ENCODE assay signal across 8 cellular contexts in genomic region chr12:98644433-98644711, GRCh38. TPM values are rescaled to one million over a fixed set of nuclear protein-coding genes. Genes with fewer than 3 reads are reported as not detected.
DNase-seq lines count a peak whose midpoint lies in the region; ATAC-seq, FAIRE-seq and TF ChIP-seq lines count a peak whose summit lies in the region.

No MANE protein-coding gene starts in this region.

- H2AFZ ChIP-seq in SU-DHL-6 (ENCODE audit: low read depth, low read length, severe bottlenecking) = peak overlapping the region; percentile 80
- peak overlapping the region; percentile 79 for H2AFZ ChIP-seq in fibroblast of lung (ENCODE audit: low read length)

- 1% methylated on average over 20 of the region's 20 CpGs for WGBS in pancreas, 2 donors

- peak; percentile 70 for DNase-seq in BE2C
- DNase-seq in fibroblast of lung (ENCODE audit: low read depth in 2 of 2) = no peak
- DNase-seq in pancreas = no peak
- DNase-seq in GOT3 (lab: John Stamatoyannopoulos, UW) = no peak
- DNase-seq in T-helper 9 cell = no peak

- no peaks in the 10 kb centered on the region for H3K9me3 ChIP-seq in BE2C
- H3K9me3 ChIP-seq in SU-DHL-6 (ENCODE audit: insufficient read depth, low read length) = no peaks in the 10 kb centered on the region
- H3K9me3 ChIP-seq in fibroblast of lung (ENCODE audit: control insufficient read depth, insufficient read depth, low read depth, low read length) = no peaks in the 10 kb centered on the region
- H3K9me3 ChIP-seq in pancreas = no peaks in the 10 kb centered on the region

- peak overlapping the region; percentile 88 for H3K27ac ChIP-seq in SU-DHL-6 (ENCODE audit: low read depth, low read length)
- peak overlapping the region; percentile 91 for H3K27ac ChIP-seq in fibroblast of lung (ENCODE audit: insufficient read depth, low read length)
- peak overlapping the region; percentile 54 to 92 (median 75) for H3K27ac ChIP-seq in pancreas

- intact Hi-C loops in pancreas (cut with DNase I) = no loop called here

- H3K4me1 ChIP-seq in BE2C (no peaks in the 10 kb centered on the region), fibroblast of lung (ENCODE audit: control insufficient read depth, extremely low read depth, insufficient read depth, low read length) (no peaks in the 10 kb centered on the region), pancreas (peaks cover 4 to 17% (median 7%) of the 10 kb centered on the region in 3 donors)

- H3K36me3 ChIP-seq in BE2C (no peaks in the 10 kb centered on the region), SU-DHL-6 (ENCODE audit: low read length) (peaks cover 13% of the 10 kb centered on the region; the same call in 1 of the 2 replicates), fibroblast of lung (ENCODE audit: control insufficient read depth, insufficient read depth, low read length) (no peaks in the 10 kb centered on the region), pancreas (no peaks in the 10 kb centered on the region)

- peaks cover 10% of the 10 kb centered on the region; the same call in 1 of the 2 replicates for H3F3A ChIP-seq in SU-DHL-6 (ENCODE audit: insufficient read depth)

- H3K79me2 ChIP-seq in SU-DHL-6 (ENCODE audit: insufficient read depth, low read length) (peaks cover 72% of the 10 kb centered on the region), fibroblast of lung (ENCODE audit: control insufficient read depth, insufficient read depth, low read length) (peaks cover 85% of the 10 kb centered on the region)

- peak overlapping the region; percentile 88 for H3K4me3 ChIP-seq in BE2C (ENCODE audit: low read depth, low read length)
- H3K4me3 ChIP-seq in SU-DHL-6 (ENCODE audit: insufficient read depth, low read length, poor library complexity, severe bottlenecking) = peak overlapping the region; percentile 96
- H3K4me3 ChIP-seq in fibroblast of lung (replicated peaks in 1 of 4; ENCODE audit: control extremely low read depth in 1 of 4, insufficient read depth in 1 of 4, low read depth in 3 of 4, low read length in 4 of 4) = peak overlapping the region; percentile 66 to 98 (median 80)
- H3K4me3 ChIP-seq in pancreas = peak overlapping the region; percentile 78 to 97 (median 89)

- H3K27me3 ChIP-seq in BE2C (no peaks in the 10 kb centered on the region), SU-DHL-6 (ENCODE audit: low read length) (no peaks in the 10 kb centered on the region), fibroblast of lung (ENCODE audit: control insufficient read depth, insufficient read depth, low read length) (no peaks in the 10 kb centered on the region), pancreas (no peaks in the 10 kb centered on the region)

- ATAC-seq in GM18868 (IDR thresholded peaks at IDR 0.05; ENCODE audit: unreplicated experiment) (peak; percentile 13), HG03060 (IDR thresholded peaks at IDR 0.05; ENCODE audit: low read depth, unreplicated experiment) (peak; percentile 6), pancreas (peak; percentile 7 to 29 (median 25))

- H3K9ac ChIP-seq in SU-DHL-6 (ENCODE audit: low read length) (peak overlapping the region; percentile 95), fibroblast of lung (ENCODE audit: insufficient read depth, low read length) (peak overlapping the region; percentile 83)

- H4K20me1 ChIP-seq in SU-DHL-6 (ENCODE audit: low read depth, low read length) (no peaks in the 10 kb centered on the region), fibroblast of lung (ENCODE audit: control insufficient read depth, extremely low read depth, insufficient read depth, low read length) (no peaks in the 10 kb centered on the region)

- no peaks in the 10 kb centered on the region for H3K9me2 ChIP-seq in SU-DHL-6 (replicated peaks; ENCODE audit: insufficient read depth, low read length)

- TF ChIP-seq CTCF in BE2C (IDR thresholded peaks at IDR 0.05; ENCODE audit: low read depth, low read length) (peak; percentile 10; the same call in 1 of the 2 replicates), SU-DHL-6 (IDR thresholded peaks at IDR 0.05; ENCODE audit: insufficient read depth, low read length, poor library complexity, severe bottlenecking) (no peak), fibroblast of lung (conservative IDR thresholded peaks at IDR 0.05 in 1 of 2, IDR thresholded peaks at IDR 0.05 in 1 of 2; ENCODE audit: low read depth in 1 of 2, low read length in 2 of 2) (peak in 1 of 2 donors; percentile 11), pancreas (IDR thresholded peaks at IDR 0.05) (no peak)

- peak overlapping the region; percentile 94 for H3K4me2 ChIP-seq in SU-DHL-6 (ENCODE audit: low read depth, low read length, poor library complexity, severe bottlenecking)
- peak overlapping the region; percentile 52 for H3K4me2 ChIP-seq in fibroblast of lung (ENCODE audit: extremely low read depth, insufficient read depth, low read length)

- no peak for FAIRE-seq in pancreas (lab: Jason Lieb, UNC)

RNA-seq across cellular contexts. Expression of gene IKBIP, which starts 0.2 kb away (rescaled TPM):
- polyA plus RNA-seq in BE2C (2012; ENCODE audit: insufficient read depth, insufficient read length, low read depth) = 2.7 TPM
- total RNA-seq in fibroblast of lung (38.5 and 43.9 TPM in 2 replicates), pancreas (1 to 10 TPM; 1.4 to 8.0 (median 3.6) TPM)
- polyA plus RNA-seq in fibroblast of lung (58.4 and 58.5 TPM in 2 replicates), pancreas (1 to 10 TPM; 3.8 to 4.6 TPM)
- 55.7 and 56.0 TPM in 2 replicates for polyA plus RNA-seq in fibroblast of lung (2012)
- polyA minus RNA-seq in fibroblast of lung (ENCODE audit: low replicate concordance) = 0.55 and 0.82 TPM in 2 replicates

RNA-seq across cellular contexts. Expression of gene APAF1, which starts 0.7 kb away (rescaled TPM):
- 2.2 TPM for polyA plus RNA-seq in BE2C (2012; ENCODE audit: insufficient read depth, insufficient read length, low read depth)
- total RNA-seq in fibroblast of lung = 19.3 and 23.3 TPM in 2 replicates
- 13.6 and 14.8 TPM in 2 replicates for polyA plus RNA-seq in fibroblast of lung
- 8.9 and 9.8 TPM in 2 replicates for polyA plus RNA-seq in fibroblast of lung (2012)
- polyA minus RNA-seq in fibroblast of lung (ENCODE audit: low replicate concordance) = 4.4 and 6.8 TPM in 2 replicates
- 10 to 100 TPM in 1 of 6 donors, 1 to 10 TPM in 5; 2.7 to 14.0 (median 5.7) TPM for total RNA-seq in pancreas
- 1 to 10 TPM; 3.5 to 6.6 TPM for polyA plus RNA-seq in pancreas

RNA-seq across cellular contexts. Expression of gene SLC25A3, which starts 50.9 kb away (rescaled TPM):
- polyA plus RNA-seq in BE2C (2012; ENCODE audit: insufficient read depth, insufficient read length, low read depth) = 852 TPM
- total RNA-seq in fibroblast of lung = 535 and 541 TPM in 2 replicates
- 999 and 1,157 TPM in 2 replicates for polyA plus RNA-seq in fibroblast of lung
- 766 and 767 TPM in 2 replicates for polyA plus RNA-seq in fibroblast of lung (2012)
- polyA minus RNA-seq in fibroblast of lung (ENCODE audit: low replicate concordance) = 181 and 224 TPM in 2 replicates
- total RNA-seq in pancreas = 100 to 1,000 TPM; 204 to 343 (median 254) TPM
- polyA plus RNA-seq in pancreas = 100 to 1,000 TPM; 133 to 223 TPM
